ENCODE assay signal across 8 cellular contexts in genomic region chr2:6865346-6866238, GRCh38. TPM values are rescaled to one million over a fixed set of nuclear protein-coding genes. Genes with fewer than 3 reads are reported as not detected.
DNase-seq lines count a peak whose midpoint lies in the region; ATAC-seq and TF ChIP-seq lines count a peak whose summit lies in the region.

A gene with protein sequence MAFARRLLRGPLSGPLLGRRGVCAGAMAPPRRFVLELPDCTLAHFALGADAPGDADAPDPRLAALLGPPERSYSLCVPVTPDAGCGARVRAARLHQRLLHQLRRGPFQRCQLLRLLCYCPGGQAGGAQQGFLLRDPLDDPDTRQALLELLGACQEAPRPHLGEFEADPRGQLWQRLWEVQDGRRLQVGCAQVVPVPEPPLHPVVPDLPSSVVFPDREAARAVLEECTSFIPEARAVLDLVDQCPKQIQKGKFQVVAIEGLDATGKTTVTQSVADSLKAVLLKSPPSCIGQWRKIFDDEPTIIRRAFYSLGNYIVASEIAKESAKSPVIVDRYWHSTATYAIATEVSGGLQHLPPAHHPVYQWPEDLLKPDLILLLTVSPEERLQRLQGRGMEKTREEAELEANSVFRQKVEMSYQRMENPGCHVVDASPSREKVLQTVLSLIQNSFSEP (minus strand): TSS chr2:6865907. CDS start chr2:6865696, 211 bp downstream.

- TF ChIP-seq CTCF in C4-2B (conservative IDR thresholded peaks at IDR 0.05) (peak; percentile 14), esophagus squamous epithelium (IDR thresholded peaks at IDR 0.05) (peak in 3 of 6 experiments; percentile 10 to 25 (median 22)), natural killer cell (IDR thresholded peaks at IDR 0.05) (no peak)

- peaks cover 2% of the 10 kb centered on the region for H3K36me3 Mint-ChIP-seq in natural killer cell

- ATAC-seq in GM18909 (IDR thresholded peaks at IDR 0.05; ENCODE audit: poor library complexity, unreplicated experiment) (peak; percentile 78), HG03139 (IDR thresholded peaks at IDR 0.05; ENCODE audit: unreplicated experiment) (peak; percentile 73), natural killer cell (peak; percentile 78 to 82 (median 80))
- peak; percentile 86 for ATAC-seq in stimulated activated naive CD8-positive, alpha-beta T cell treated with anti-CD3 and anti-CD28 coated beads, Interleukin-15, amount 100 ng/mL, for 72 hours

- TF ChIP-seq POLR2A in esophagus squamous epithelium (IDR thresholded peaks at IDR 0.05) = peak in 1 of 4 donors; percentile 23

- peaks cover 2% of the 10 kb centered on the region for H3K4me1 ChIP-seq in NT2/D1 (ENCODE audit: insufficient read depth, insufficient read length)
- H3K4me1 ChIP-seq in esophagus squamous epithelium = peaks cover 6 to 23% (median 8%) of the 10 kb centered on the region in 3 donors

- peak; percentile 33 for DNase-seq in NT2/D1 (ENCODE audit: low read depth, low spot score)
- peak; percentile 73 for DNase-seq in activated T-cell treated with anti-CD3 and anti-CD28 coated beads for 48 hours (ENCODE audit: low read depth)
- peak; percentile 12 for DNase-seq in esophagus squamous epithelium (lab: John Stamatoyannopoulos, UW)
- peak; percentile 64 for DNase-seq in natural killer cell
- DNase-seq in stimulated activated naive CD8-positive, alpha-beta T cell treated with anti-CD3 and anti-CD28 coated beads, Interleukin-15, amount 100 ng/mL, for 72 hours = peak; percentile 84 to 88

- no peaks in the 10 kb centered on the region for H3K36me3 ChIP-seq in NT2/D1 (ENCODE audit: insufficient read depth, insufficient read length, low read length)
- peaks cover 0 to 8% (median 0%) of the 10 kb centered on the region in 3 donors for H3K36me3 ChIP-seq in esophagus squamous epithelium

- no peaks in the 10 kb centered on the region for H3K27me3 Mint-ChIP-seq in natural killer cell (ENCODE audit: low read depth in 2 of 2)
- H3K27me3 Mint-ChIP-seq in stimulated activated naive CD8-positive, alpha-beta T cell treated with anti-CD3 and anti-CD28 coated beads, Interleukin-15, amount 100 ng/mL, for 72 hours = no peaks in the 10 kb centered on the region

- H3K27ac Mint-ChIP-seq in natural killer cell = peak within 1 kb of the TSS; percentile 58 to 88
- H3K27ac Mint-ChIP-seq in stimulated activated naive CD8-positive, alpha-beta T cell treated with anti-CD3 and anti-CD28 coated beads, Interleukin-15, amount 100 ng/mL, for 72 hours = peak within 1 kb of the TSS; percentile 90 to 97

- peaks cover 22 to 32% of the 10 kb centered on the region in 2 donors for H3K4me1 Mint-ChIP-seq in natural killer cell
- peaks cover 23% of the 10 kb centered on the region for H3K4me1 Mint-ChIP-seq in stimulated activated naive CD8-positive, alpha-beta T cell treated with anti-CD3 and anti-CD28 coated beads, Interleukin-15, amount 100 ng/mL, for 72 hours

- H3K4me3 ChIP-seq in NT2/D1 (ENCODE audit: insufficient read length, low read depth) (peak within 1 kb of the TSS; percentile 57), esophagus squamous epithelium (peak within 1 kb of the TSS; percentile 66 to 90 (median 81))

- H3K9me3 ChIP-seq in NT2/D1 (ENCODE audit: insufficient read depth, low read length) (peaks cover 13% of the 10 kb centered on the region; the same call in 1 of the 2 replicates), esophagus squamous epithelium (no peaks in the 10 kb centered on the region)

- no peaks in the 10 kb centered on the region for H3K9me3 Mint-ChIP-seq in natural killer cell
- H3K9me3 Mint-ChIP-seq in stimulated activated naive CD8-positive, alpha-beta T cell treated with anti-CD3 and anti-CD28 coated beads, Interleukin-15, amount 100 ng/mL, for 72 hours = peaks cover 2 to 10% of the 10 kb centered on the region in 2 donors

- H3K9ac ChIP-seq in NT2/D1 (ENCODE audit: insufficient read length, low read depth) = peak within 1 kb of the TSS; percentile 74

- peak within 1 kb of the TSS; percentile 65 for H3K27ac ChIP-seq in C4-2B
- H3K27ac ChIP-seq in esophagus squamous epithelium = peak within 1 kb of the TSS; percentile 72 to 89 (median 80)

- H3K4me3 Mint-ChIP-seq in natural killer cell = peak within 1 kb of the TSS; percentile 94
- H3K4me3 Mint-ChIP-seq in stimulated activated naive CD8-positive, alpha-beta T cell treated with anti-CD3 and anti-CD28 coated beads, Interleukin-15, amount 100 ng/mL, for 72 hours = peak within 1 kb of the TSS; percentile 87 to 99

- H3K27me3 ChIP-seq in NT2/D1 (ENCODE audit: insufficient read depth, insufficient read length) (peaks cover 29% of the 10 kb centered on the region), esophagus squamous epithelium (no peaks in the 10 kb centered on the region)

- 0% methylated on average over 2 to 8 of the region's 114 CpGs for WGBS in esophagus squamous epithelium, 2 donors

- intact Hi-C loops in esophagus squamous epithelium (cut with DNase I) = no loop called here
- intact Hi-C loops in natural killer cell (cut with micrococcal nuclease) = loop anchor here (1.0 kb wide), 1 partner anchor 12 kb away; the partner anchor contains the start of gene RSAD2

RNA-seq across cellular contexts. Expression of the gene that starts here (rescaled TPM):
- total RNA-seq in esophagus squamous epithelium = 1 to 10 TPM in 3 of 4 donors, under 1 TPM in 1; 0.53 to 4.9 (median 1.7) TPM
- 10 to 100 TPM in 1 of 3 donors, 1 to 10 TPM in 2; 5.8 to 11.4 (median 8.6) TPM for total RNA-seq in natural killer cell

Comparison
In these comparisons a context has a peak if more than half of its experiments do, and no peak if none do; other contexts are left out.
1. Peak in every context shown above with its lines: DNase-seq, ATAC-seq, H3K4me3 ChIP-seq and H3K27ac ChIP-seq.
2. DNase-seq: peak in every context shown above with its lines; median percentile 86 in stimulated activated naive CD8-positive, alpha-beta T cell treated with anti-CD3 and anti-CD28 coated beads, Interleukin-15, amount 100 ng/mL, for 72 hours; 73 in activated T-cell treated with anti-CD3 and anti-CD28 coated beads for 48 hours; 64 in natural killer cell; 33 in NT2/D1; 12 in esophagus squamous epithelium.